ENCODE assay signal across 39 cellular contexts in genomic region chr7:149654588-149654987, GRCh38.
"Had no signal": no experiment of that assay in that cellular context is flagged by ENCODE, and none has a peak within 500 bp of the region (broad histone marks: within the 10 kb centered on the region; RNA-seq: fewer than 3 reads in every experiment).

No MANE protein-coding gene starts in this region.

- H3K4me1 ChIP-seq: adrenal gland, ascending aorta, body of pancreas, breast epithelium had no signal

- H3K27ac Mint-ChIP-seq: activated naive CD4-positive, alpha-beta T cell treated with anti-CD3 and anti-CD28 coated beads for 36 hours; activated naive CD4-positive, alpha-beta T cell treated with anti-CD3 and anti-CD28 coated beads, Interleukin-2, amount 50 U/mL, for 24 hours; activated naive CD4-positive, alpha-beta T cell treated with anti-CD3 and anti-CD28 coated beads, Interleukin-2, amount 50 U/mL, for 72 hours; activated naive CD8-positive, alpha-beta T cell; activated naive CD8-positive, alpha-beta T cell treated with anti-CD3 and anti-CD28 coated beads for 36 hours; activated naive CD8-positive, alpha-beta T cell treated with anti-CD3 and anti-CD28 coated beads, Interleukin-2, amount 10 ng/mL, durations not matched to agents 7 days and 5 days; activated naive CD8-positive, alpha-beta T cell treated with anti-CD3 and anti-CD28 coated beads, Interleukin-2, amount 50 U/mL, for 24 hours; activated T-cell treated with anti-CD3 and anti-CD28 coated beads, Interleukin-2, amount 50 U/mL, for 24 hours; activated T-cell treated with anti-CD3 and anti-CD28 coated beads, Interleukin-2, amount 50 U/mL, for 72 hours; activated T-helper 1 cell treated with anti-CD3 and anti-CD28 coated beads, Interleukin-12 subunit alpha, Interleukin-12 subunit beta, Interleukin-2, Interleukin-4 antibody, amounts not matched to agents 30 ng/mL and 10 ng/mL and 1 ng/mL, durations not matched to agents 14 hours and 24 hours and 36 hours; activated T-helper 17 cell treated with anti-CD3 and anti-CD28 coated beads, Interleukin-2, amount 50 U/mL, for 72 hours; activated T-helper 2 cell treated with anti-CD3 and anti-CD28 coated beads, Interferon-gamma antibody, Interleukin-2, Interleukin-4, amounts not matched to agents 10 μg/mL and 5 μg/mL and 100 μg/mL, durations not matched to agents 14 hours and 24 hours and 36 hours; brain had no signal

- H3K27ac ChIP-seq: adrenal gland, ascending aorta, body of pancreas, brain microvascular endothelial cell, breast epithelium, cardiac muscle cell had no signal

- H3K9me3 ChIP-seq: adrenal gland, body of pancreas, breast epithelium had no signal

- H3K36me3 Mint-ChIP-seq: activated naive CD8-positive, alpha-beta T cell treated with anti-CD3 and anti-CD28 coated beads, Interleukin-2, amount 10 ng/mL, durations not matched to agents 7 days and 5 days; brain had no signal

- H3K4me3 ChIP-seq: adrenal gland, ascending aorta, body of pancreas, breast epithelium, cardiac muscle cell had no signal

- DNase-seq: activated effector memory CD4-positive, alpha-beta T cell treated with anti-CD3 and anti-CD28 coated beads, Interleukin-2, amount 50 U/mL, for 16 hours; activated effector memory CD4-positive, alpha-beta T cell treated with Interleukin-2 at 50 U/mL for 16 hours; activated gamma-delta T cell; activated gamma-delta T cell treated with Interleukin-2 at 50 U/mL for 16 hours; activated naive CD4-positive, alpha-beta T cell treated with anti-CD3 and anti-CD28 coated beads for 36 hours; activated naive CD4-positive, alpha-beta T cell treated with anti-CD3 and anti-CD28 coated beads, Interleukin-2, amount 50 U/mL, for 16 hours; activated naive CD4-positive, alpha-beta T cell treated with Interleukin-2 at 50 U/mL for 16 hours; activated naive CD8-positive, alpha-beta T cell treated with anti-CD3 and anti-CD28 coated beads for 36 hours; activated naive CD8-positive, alpha-beta T cell treated with anti-CD3 and anti-CD28 coated beads, Interleukin-2, amount 10 ng/mL, durations not matched to agents 7 days and 5 days; activated naive CD8-positive, alpha-beta T cell treated with anti-CD3 and anti-CD28 coated beads, Interleukin-2, amount 50 U/mL, for 24 hours; activated T-cell treated with anti-CD3 and anti-CD28 coated beads, Interleukin-2, amount 50 U/mL, for 1 hour; activated T-cell treated with anti-CD3 and anti-CD28 coated beads, Interleukin-2, amount 50 U/mL, for 24 hours; activated T-cell treated with anti-CD3 and anti-CD28 coated beads, Interleukin-2, amount 50 U/mL, for 4 hours; activated T-cell treated with anti-CD3 and anti-CD28 coated beads, Interleukin-2, amount 50 U/mL, for 48 hours; activated T-cell treated with anti-CD3 and anti-CD28 coated beads, Interleukin-2, amount 50 U/mL, for 72 hours; adrenal gland; amniotic stem cell; amygdala; anterior cingulate cortex; aorta; body of pancreas; brain microvascular endothelial cell; caudate nucleus; central memory CD4-positive, alpha-beta T cell; cerebellar nuclear complex had no signal

- H3K4me1 Mint-ChIP-seq: activated naive CD4-positive, alpha-beta T cell treated with anti-CD3 and anti-CD28 coated beads, Interleukin-2, amount 50 U/mL, for 24 hours; activated naive CD8-positive, alpha-beta T cell treated with anti-CD3 and anti-CD28 coated beads for 36 hours; activated naive CD8-positive, alpha-beta T cell treated with anti-CD3 and anti-CD28 coated beads, Interleukin-2, amount 10 ng/mL, durations not matched to agents 7 days and 5 days; activated naive CD8-positive, alpha-beta T cell treated with anti-CD3 and anti-CD28 coated beads, Interleukin-2, amount 50 U/mL, for 24 hours; activated T-helper 17 cell treated with anti-CD3 and anti-CD28 coated beads, Interleukin-2, amount 50 U/mL, for 72 hours; brain; central memory CD8-positive, alpha-beta T cell had no signal

- ATAC-seq: activated naive CD4-positive, alpha-beta T cell treated with anti-CD3 and anti-CD28 coated beads, Interleukin-2, amount 50 U/mL, for 72 hours; activated naive CD8-positive, alpha-beta T cell treated with anti-CD3 and anti-CD28 coated beads, Interleukin-2, amount 50 U/mL, for 24 hours; activated T-cell treated with anti-CD3 and anti-CD28 coated beads, Interleukin-2, amount 50 U/mL, for 4 hours; activated T-cell treated with anti-CD3 and anti-CD28 coated beads, Interleukin-2, amount 50 U/mL, for 72 hours; activated T-helper 17 cell treated with anti-CD3 and anti-CD28 coated beads, Interleukin-2, amount 50 U/mL, for 72 hours; body of pancreas had no signal

- H3K27me3 ChIP-seq: adrenal gland, ascending aorta, body of pancreas, brain microvascular endothelial cell, breast epithelium, cardiac muscle cell had no signal

- H3K4me3 Mint-ChIP-seq: activated naive CD4-positive, alpha-beta T cell treated with anti-CD3 and anti-CD28 coated beads for 36 hours; activated naive CD4-positive, alpha-beta T cell treated with anti-CD3 and anti-CD28 coated beads, Interleukin-2, amount 50 U/mL, for 24 hours; activated naive CD8-positive, alpha-beta T cell; activated naive CD8-positive, alpha-beta T cell treated with anti-CD3 and anti-CD28 coated beads for 36 hours; activated naive CD8-positive, alpha-beta T cell treated with anti-CD3 and anti-CD28 coated beads, Interleukin-2, amount 10 ng/mL, durations not matched to agents 7 days and 5 days; activated naive CD8-positive, alpha-beta T cell treated with anti-CD3 and anti-CD28 coated beads, Interleukin-2, amount 50 U/mL, for 24 hours; activated T-cell treated with anti-CD3 and anti-CD28 coated beads, Interleukin-2, amount 50 U/mL, for 24 hours; activated T-cell treated with anti-CD3 and anti-CD28 coated beads, Interleukin-2, amount 50 U/mL, for 4 hours; activated T-cell treated with anti-CD3 and anti-CD28 coated beads, Interleukin-2, amount 50 U/mL, for 72 hours; activated T-helper 1 cell treated with anti-CD3 and anti-CD28 coated beads, Interleukin-12 subunit alpha, Interleukin-12 subunit beta, Interleukin-2, Interleukin-4 antibody, amounts not matched to agents 30 ng/mL and 10 ng/mL and 1 ng/mL, durations not matched to agents 14 hours and 24 hours and 36 hours; activated T-helper 17 cell treated with anti-CD3 and anti-CD28 coated beads, Interleukin-2, amount 50 U/mL, for 72 hours; brain; central memory CD8-positive, alpha-beta T cell had no signal

- H3K36me3 ChIP-seq: adrenal gland, ascending aorta, brain microvascular endothelial cell, breast epithelium, cardiac muscle cell had no signal

- FAIRE-seq: astrocyte, bronchial epithelial cell, colon had no signal
